7 cellular contexts compared by ENCODE assay signal in genomic region chr6:40362859-40363258, GRCh38.
"Had no signal": no experiment of that assay in that cellular context is flagged by ENCODE, and none has a peak within 500 bp of the region (broad histone marks: within the 10 kb centered on the region; RNA-seq: fewer than 3 reads in every experiment).

No MANE protein-coding gene starts in this region.

- H3K4me3 ChIP-seq: K562 had no signal

- H3K4me3 Mint-ChIP-seq: H9 had no signal

- DNase-seq: GOT3, H9, HCEC 1CT, IMR-90 had no signal

- FAIRE-seq: H54, HTR-8/SVneo, K562 had no signal

- ATAC-seq: K562 had no signal
